ENCODE assay signal across 9 cellular contexts in genomic region chr2:197209742-197210408, GRCh38.
DNase-seq lines count a peak whose midpoint lies in the region; ATAC-seq, FAIRE-seq and TF ChIP-seq lines count a peak whose summit lies in the region.
"Had no signal": no experiment of that assay in that cellular context is flagged by ENCODE, and none has a peak within 500 bp of the region (broad histone marks: within the 10 kb centered on the region; RNA-seq: fewer than 3 reads in every experiment).

No MANE protein-coding gene starts in this region.

- peak overlapping the region in 5 of 11 experiments; percentile 31 to 62 (median 42); a peak in 9 of 22 replicates for H3K9ac ChIP-seq in BLaER1 treated with 17β-estradiol and CSF1 and Interleukin-3, amounts not matched to agents 10 nM and 100 nM

- H3K4me3 ChIP-seq in BLaER1 treated with 17β-estradiol and CSF1 and Interleukin-3, amounts not matched to agents 10 nM and 100 nM = no peak overlapping the region
- H3K4me3 ChIP-seq in small intestine (ENCODE audit: low read depth in 1 of 2, low read length in 2 of 2) (no peak overlapping the region), ascending aorta (no peak overlapping the region)

- peak overlapping the region; percentile 36 to 97 (median 60) for H3K4me2 ChIP-seq in BLaER1 treated with 17β-estradiol and CSF1 and Interleukin-3, amounts not matched to agents 10 nM and 100 nM

- no peaks in the 10 kb centered on the region for H3K27me3 ChIP-seq in BLaER1 treated with 17β-estradiol and CSF1 and Interleukin-3, amounts not matched to agents 10 nM and 100 nM
- no peaks in the 10 kb centered on the region for H3K27me3 ChIP-seq in small intestine (ENCODE audit: control insufficient read depth in 2 of 2, insufficient read depth in 2 of 2, low read length in 2 of 2)
- H3K27me3 ChIP-seq in ascending aorta = no peaks in the 10 kb centered on the region

- no peaks in the 10 kb centered on the region for H3K9me3 ChIP-seq in BLaER1 treated with 17β-estradiol and CSF1 and Interleukin-3, amounts not matched to agents 10 nM and 100 nM (replicated peaks in 1 of 11)
- no peaks in the 10 kb centered on the region for H3K9me3 ChIP-seq in small intestine (ENCODE audit: control insufficient read depth, low read depth)
- no peaks in the 10 kb centered on the region for H3K9me3 ChIP-seq in ascending aorta

- peak overlapping the region in 9 of 11 experiments; percentile 39 to 77 (median 71); a peak in 18 of 22 replicates for H3K27ac ChIP-seq in BLaER1 treated with 17β-estradiol and CSF1 and Interleukin-3, amounts not matched to agents 10 nM and 100 nM
- H3K27ac ChIP-seq in small intestine (ENCODE audit: low read depth in 1 of 2, low read length in 1 of 2) (peak overlapping the region; percentile 27 to 88), ascending aorta (no peak overlapping the region)

- peak overlapping the region; percentile 75 for H3K4me3 Mint-ChIP-seq in activated naive CD8-positive, alpha-beta T cell treated with anti-CD3 and anti-CD28 coated beads for 36 hours

- H3K4me1 ChIP-seq in BLaER1 treated with 17β-estradiol and CSF1 and Interleukin-3, amounts not matched to agents 10 nM and 100 nM = peaks cover 14 to 98% (median 31%) of the 10 kb centered on the region in 10 experiments
- H3K4me1 ChIP-seq in small intestine (ENCODE audit: control insufficient read depth in 2 of 2, insufficient read depth in 1 of 2, low read depth in 1 of 2, low read length in 1 of 2) (no peaks in the 10 kb centered on the region), ascending aorta (peaks cover 18 to 40% of the 10 kb centered on the region in 2 donors)

- TF ChIP-seq CTCF in ascending aorta (IDR thresholded peaks at IDR 0.05) = no peak

- WGBS in small intestine, 3 donors = 64 to 75% (median 71%) methylated on average over 6 of the region's 6 CpGs

- peak; percentile 32 for ATAC-seq in GM21367 (IDR thresholded peaks at IDR 0.05; ENCODE audit: unreplicated experiment)

- peak; percentile 41 for DNase-seq in LoVo (ENCODE audit: low spot score)
- peak; percentile 64 for DNase-seq in activated naive CD8-positive, alpha-beta T cell treated with anti-CD3 and anti-CD28 coated beads for 36 hours
- peak; percentile 8 for DNase-seq in small intestine
- DNase-seq in GM19238 (ENCODE audit: insufficient read length, low spot score) = no peak
- no peak for DNase-seq in hypothalamus (lab: John Stamatoyannopoulos, UW)
- no peak for DNase-seq in ascending aorta (ENCODE audit: low spot score in 2 of 2)

- H3K27me3 Mint-ChIP-seq in activated naive CD8-positive, alpha-beta T cell treated with anti-CD3 and anti-CD28 coated beads for 36 hours = no peaks in the 10 kb centered on the region

- H3K4me1 Mint-ChIP-seq in activated naive CD8-positive, alpha-beta T cell treated with anti-CD3 and anti-CD28 coated beads for 36 hours = peaks cover 97% of the 10 kb centered on the region

- H3K36me3 Mint-ChIP-seq in activated naive CD8-positive, alpha-beta T cell treated with anti-CD3 and anti-CD28 coated beads for 36 hours = peaks cover 36% of the 10 kb centered on the region

- intact Hi-C loops in ascending aorta (cut with DNase I) = loop anchor here (5.0 kb wide), 1 partner anchor 37 kb away; no protein-coding TSS in a partner anchor

- H3K36me3 ChIP-seq in BLaER1 treated with 17β-estradiol and CSF1 and Interleukin-3, amounts not matched to agents 10 nM and 100 nM = peaks cover 0 to 8% (median 0%) of the 10 kb centered on the region in 11 experiments; a peak in 2 of 22 replicates
- no peaks in the 10 kb centered on the region for H3K36me3 ChIP-seq in small intestine (ENCODE audit: control insufficient read depth in 2 of 2, insufficient read depth in 2 of 2, low read length in 2 of 2)
- no peaks in the 10 kb centered on the region for H3K36me3 ChIP-seq in ascending aorta

- peak overlapping the region; percentile 98 for H3K27ac Mint-ChIP-seq in activated naive CD8-positive, alpha-beta T cell treated with anti-CD3 and anti-CD28 coated beads for 36 hours

- no peak for FAIRE-seq in small intestine (lab: Jason Lieb, UNC)
- FAIRE-seq: G401.6 had no signal

- no peaks in the 10 kb centered on the region for H3K9me3 Mint-ChIP-seq in activated naive CD8-positive, alpha-beta T cell treated with anti-CD3 and anti-CD28 coated beads for 36 hours

- no peaks in the 10 kb centered on the region for H4K20me1 ChIP-seq in BLaER1 treated with 17β-estradiol and CSF1 and Interleukin-3, amounts not matched to agents 10 nM and 100 nM

Comparison
In these comparisons a context has a peak if more than half of its experiments do, and no peak if none do; other contexts are left out.
1. H3K27ac ChIP-seq: peak in BLaER1 treated with 17β-estradiol and CSF1 and Interleukin-3, amounts not matched to agents 10 nM and 100 nM (9 of 11) and small intestine (2 of 2); none in ascending aorta (0 of 2).
2. DNase-seq: peak in LoVo (single experiment), activated naive CD8-positive, alpha-beta T cell treated with anti-CD3 and anti-CD28 coated beads for 36 hours (single experiment) and small intestine (single experiment); none in GM19238 (single experiment), hypothalamus (0 of 51) and ascending aorta (0 of 2).